1 cellular context compared by ENCODE assay signal in the genomic region with DNA sequence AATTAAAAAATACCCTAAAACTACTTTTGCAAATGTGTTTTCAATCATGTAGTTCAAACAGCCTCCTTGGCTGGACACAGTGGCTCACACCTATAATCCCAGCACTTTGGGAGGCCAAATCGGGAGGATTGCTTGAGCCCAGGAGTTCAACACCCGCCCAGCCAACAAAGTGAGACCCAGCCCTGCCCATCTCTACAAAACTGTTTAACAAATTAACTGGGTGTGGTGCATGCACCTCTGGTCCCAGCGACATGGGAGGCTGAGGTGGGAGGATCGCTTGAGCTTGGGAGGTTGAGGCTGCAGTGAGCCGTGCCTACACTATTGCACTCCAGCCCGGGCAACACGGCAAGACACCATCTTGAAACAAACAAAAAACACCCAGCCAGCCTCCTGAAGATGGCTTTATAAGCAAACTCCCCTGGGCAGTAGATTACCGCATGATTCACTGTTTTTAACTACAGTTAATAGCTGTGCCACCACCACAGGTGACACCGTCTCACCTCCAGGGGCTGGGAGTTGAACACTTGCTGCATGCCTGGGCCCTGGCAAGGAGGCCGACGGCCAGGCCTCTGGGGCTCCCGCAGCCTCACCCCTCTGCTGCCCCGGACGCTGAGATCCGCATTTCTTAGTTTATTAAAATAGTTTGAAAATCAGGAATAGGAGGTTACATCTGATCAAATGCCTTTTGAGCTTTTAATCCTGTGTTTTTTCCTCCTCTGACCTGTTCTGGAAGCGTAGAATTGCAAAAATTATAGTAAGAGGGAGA.
TF ChIP-seq lines count a peak whose summit lies in the region.

No MANE protein-coding gene starts in this region.

TF ChIP-seq in HEK293, 187 proteins besides CTCF, POLR2A, EP300 and RAD21 (continued from another document):
- TF ChIP-seq TSHZ1 (tag by site-specific recombination; IDR thresholded peaks at IDR 0.05; ENCODE audit: borderline replicate concordance) (no peak), ZNF785 (tag by site-specific recombination; IDR thresholded peaks at IDR 0.05) (no peak), GLI4 (tag by site-specific recombination; IDR thresholded peaks at IDR 0.05) (no peak), ZNF404 (tag by site-specific recombination; IDR thresholded peaks at IDR 0.05) (no peak)
